Comparison of ENCODE assay signal across 8 cellular contexts in the genomic region with DNA sequence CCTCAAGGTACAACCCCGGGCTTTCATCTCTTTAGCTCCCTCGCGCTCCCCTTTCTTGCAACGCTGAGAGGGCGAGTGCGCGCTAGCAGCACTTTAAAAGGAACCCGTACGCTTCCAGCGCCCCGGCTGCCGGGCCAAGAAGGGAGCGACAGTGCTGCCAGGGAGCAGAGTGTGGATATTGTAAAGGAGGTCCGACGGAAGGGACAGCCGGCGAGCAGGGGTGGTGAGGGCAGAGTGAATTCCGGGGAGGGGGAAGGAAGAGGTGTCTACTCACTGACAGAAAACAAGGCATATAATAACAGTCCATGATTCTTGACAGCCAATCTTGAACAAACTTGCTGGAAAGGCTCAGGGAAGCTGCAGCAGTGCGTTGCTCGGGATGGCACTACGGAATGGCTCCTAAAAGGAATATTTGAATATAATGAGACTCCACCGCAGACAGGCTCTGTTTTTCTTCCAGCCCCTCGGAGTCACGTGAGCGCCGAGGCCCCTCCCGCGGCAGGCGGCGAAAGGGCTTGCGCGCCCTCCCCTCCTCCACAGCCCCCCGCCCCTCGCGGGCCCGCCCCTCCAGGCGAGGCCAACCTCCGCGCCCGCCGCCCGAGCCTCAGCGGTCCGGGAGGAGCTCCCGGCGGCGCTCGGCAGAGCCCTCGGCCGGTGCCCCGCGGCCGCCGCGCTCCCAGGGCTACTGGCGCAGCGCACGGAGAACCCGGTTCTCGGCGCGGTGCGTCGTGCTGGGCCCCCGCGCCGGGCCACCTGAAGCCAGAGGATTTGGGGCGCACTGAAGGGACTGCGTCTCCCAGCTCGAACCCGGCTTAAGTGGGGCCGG. TPM values are rescaled to one million over a fixed set of nuclear protein-coding genes. Genes with fewer than 3 reads are reported as not detected.
DNase-seq lines count a peak whose midpoint lies in the region; TF ChIP-seq lines count a peak whose summit lies in the region.

No MANE protein-coding gene starts in this region.

- peaks cover 24% of the 10 kb centered on the region for H3K27me3 ChIP-seq in brain microvascular endothelial cell (replicated peaks)
- peaks cover 27% of the 10 kb centered on the region; the same call in 1 of the 2 replicates for H3K27me3 ChIP-seq in iPS DF 6.9 (ENCODE audit: control insufficient read depth, insufficient read depth, low read length)

- no CpG with 5 or more reads among the region's 72 CpGs for WGBS in iPS DF 6.9 (ENCODE audit: insufficient coverage, insufficient read length)

- DNase-seq in stimulated activated CD4-positive, alpha-beta T cell treated with anti-CD3 and anti-CD28 coated beads, Interleukin-4, amount 100 ng/mL, for 1 hour, result peak; percentile 33
- DNase-seq in stimulated activated CD4-positive, alpha-beta T cell treated with anti-CD3 and anti-CD28 coated beads, Interleukin-12 subunit alpha, Interleukin-12 subunit beta, amount 100 ng/mL, for 4 hours, result no peak
- DNase-seq in NCI-H345 (lab: John Stamatoyannopoulos, UW) (peak; percentile 81), brain microvascular endothelial cell (peak; percentile 49), iPS DF 6.9 (ENCODE audit: low read depth, low spot score) (no peak), pulmonary artery endothelial cell (ENCODE audit: low read depth, low spot score) (peak; percentile 72), AML-193 (lab: John Stamatoyannopoulos, UW) (no peak), OCI-M1 (lab: John Stamatoyannopoulos, UW) (no peak)

- in situ Hi-C loops in brain microvascular endothelial cell (cut with HindIII; ENCODE audit: low pct_ligation_motif_present, low sequenced_read_pairs), result no loop called here

- H3K36me3 ChIP-seq in brain microvascular endothelial cell (replicated peaks) (no peaks in the 10 kb centered on the region), iPS DF 6.9 (ENCODE audit: control insufficient read depth, insufficient read depth, low read length) (no peaks in the 10 kb centered on the region)

- H3K4me3 ChIP-seq in brain microvascular endothelial cell (ENCODE audit: low read depth, low read length), result peak overlapping the region; percentile 55
- peak overlapping the region; percentile 66; the same call in 1 of the 2 replicates for H3K4me3 ChIP-seq in iPS DF 6.9 (ENCODE audit: low read length)

- no peaks in the 10 kb centered on the region for H3K9me3 ChIP-seq in iPS DF 6.9 (ENCODE audit: control insufficient read depth, insufficient read depth, low read length)

- H3K4me1 ChIP-seq in iPS DF 6.9 (ENCODE audit: control insufficient read depth, insufficient read depth, low read length), result no peaks in the 10 kb centered on the region; the same call in 1 of the 2 replicates

- H3K27ac ChIP-seq in brain microvascular endothelial cell (no peak overlapping the region), iPS DF 6.9 (ENCODE audit: low read length) (no peak overlapping the region)

- no peak for TF ChIP-seq CTCF in brain microvascular endothelial cell (IDR thresholded peaks at IDR 0.05; ENCODE audit: low read depth, low read length, missing control alignments)

RNA-seq across cellular contexts. Expression of a gene that starts 3.4 kb away (rescaled TPM):
- 64.3 and 156 TPM in 2 replicates for total RNA-seq in pulmonary artery endothelial cell

Comparison
In these comparisons a context has a peak if more than half of its experiments do, and no peak if none do; other contexts are left out.
1. DNase-seq: peak in stimulated activated CD4-positive, alpha-beta T cell treated with anti-CD3 and anti-CD28 coated beads, Interleukin-4, amount 100 ng/mL, for 1 hour (single experiment), NCI-H345 (single experiment), brain microvascular endothelial cell (single experiment) and pulmonary artery endothelial cell (single experiment); none in stimulated activated CD4-positive, alpha-beta T cell treated with anti-CD3 and anti-CD28 coated beads, Interleukin-12 subunit alpha, Interleukin-12 subunit beta, amount 100 ng/mL, for 4 hours (single experiment), iPS DF 6.9 (single experiment), AML-193 (0 of 2) and OCI-M1 (single experiment).